2 cellular contexts compared by ENCODE assay signal in the genomic region with DNA sequence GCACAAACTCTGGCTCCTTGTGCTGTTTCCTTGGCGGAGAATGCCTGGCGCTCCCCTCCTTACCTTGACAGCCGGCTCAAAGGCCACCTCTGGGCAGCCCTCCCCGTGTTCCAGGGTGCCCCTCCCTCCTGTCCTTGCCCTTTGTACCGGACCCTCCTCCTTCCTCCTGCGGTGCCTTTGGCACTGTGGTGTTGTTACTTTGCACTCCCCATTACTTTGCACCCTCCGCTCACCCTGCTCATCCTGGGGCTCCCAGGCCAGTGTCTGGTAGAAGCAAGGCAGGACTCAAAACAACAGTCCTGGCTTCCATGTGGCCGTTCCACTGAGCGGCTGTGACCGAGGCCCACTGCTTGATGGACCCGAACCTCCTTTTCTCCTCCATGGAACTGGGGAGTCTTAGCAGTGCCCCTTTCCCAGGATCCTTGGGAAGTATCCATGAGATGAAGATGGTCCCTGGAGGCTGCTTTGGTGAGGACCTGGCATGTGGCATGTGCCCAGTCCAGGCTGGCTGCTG.
TF ChIP-seq lines count a peak whose summit lies in the region.

No MANE protein-coding gene starts in this region.

TF ChIP-seq in IMR-90, 13 proteins besides CTCF, POLR2A, EP300 and RAD21:
- TF ChIP-seq MAFK (IDR thresholded peaks at IDR 0.05; ENCODE audit: low read depth, low read length) (no peak), RFX5 (IDR thresholded peaks at IDR 0.05; ENCODE audit: low read depth, low read length) (no peak), CEBPB (IDR thresholded peaks at IDR 0.05; ENCODE audit: low read depth, low read length) (no peak), RCOR1 (IDR thresholded peaks at IDR 0.05; ENCODE audit: insufficient replicate concordance, low read length) (no peak), FOS (IDR thresholded peaks at IDR 0.05; ENCODE audit: low read depth, low read length) (no peak), NFE2L2 (IDR thresholded peaks at IDR 0.05; ENCODE audit: low read depth, low read length) (no peak), MXI1 (IDR thresholded peaks at IDR 0.05; ENCODE audit: borderline replicate concordance, low read depth, low read length) (no peak), BHLHE40 (IDR thresholded peaks at IDR 0.05; ENCODE audit: low read depth, low read length) (no peak), MAZ (IDR thresholded peaks at IDR 0.05; ENCODE audit: borderline replicate concordance, low read depth, low read length) (no peak), SMC3 (IDR thresholded peaks at IDR 0.05; ENCODE audit: low read depth, low read length) (no peak), CHD1 (IDR thresholded peaks at IDR 0.05; ENCODE audit: low read depth, low read length) (no peak)
- TF ChIP-seq, protein P1, sequence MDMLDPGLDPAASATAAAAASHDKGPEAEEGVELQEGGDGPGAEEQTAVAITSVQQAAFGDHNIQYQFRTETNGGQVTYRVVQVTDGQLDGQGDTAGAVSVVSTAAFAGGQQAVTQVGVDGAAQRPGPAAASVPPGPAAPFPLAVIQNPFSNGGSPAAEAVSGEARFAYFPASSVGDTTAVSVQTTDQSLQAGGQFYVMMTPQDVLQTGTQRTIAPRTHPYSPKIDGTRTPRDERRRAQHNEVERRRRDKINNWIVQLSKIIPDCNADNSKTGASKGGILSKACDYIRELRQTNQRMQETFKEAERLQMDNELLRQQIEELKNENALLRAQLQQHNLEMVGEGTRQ (IDR thresholded peaks at IDR 0.05; ENCODE audit: low read depth, low read length): no peak
- TF ChIP-seq, protein P2, sequence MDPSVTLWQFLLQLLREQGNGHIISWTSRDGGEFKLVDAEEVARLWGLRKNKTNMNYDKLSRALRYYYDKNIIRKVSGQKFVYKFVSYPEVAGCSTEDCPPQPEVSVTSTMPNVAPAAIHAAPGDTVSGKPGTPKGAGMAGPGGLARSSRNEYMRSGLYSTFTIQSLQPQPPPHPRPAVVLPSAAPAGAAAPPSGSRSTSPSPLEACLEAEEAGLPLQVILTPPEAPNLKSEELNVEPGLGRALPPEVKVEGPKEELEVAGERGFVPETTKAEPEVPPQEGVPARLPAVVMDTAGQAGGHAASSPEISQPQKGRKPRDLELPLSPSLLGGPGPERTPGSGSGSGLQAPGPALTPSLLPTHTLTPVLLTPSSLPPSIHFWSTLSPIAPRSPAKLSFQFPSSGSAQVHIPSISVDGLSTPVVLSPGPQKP (IDR thresholded peaks at IDR 0.05; ENCODE audit: borderline replicate concordance, low read depth, low read length): no peak

TF ChIP-seq in HepG2, 621 proteins besides CTCF, POLR2A, EP300 and RAD21 (continues in another document):
- TF ChIP-seq, protein P3, sequence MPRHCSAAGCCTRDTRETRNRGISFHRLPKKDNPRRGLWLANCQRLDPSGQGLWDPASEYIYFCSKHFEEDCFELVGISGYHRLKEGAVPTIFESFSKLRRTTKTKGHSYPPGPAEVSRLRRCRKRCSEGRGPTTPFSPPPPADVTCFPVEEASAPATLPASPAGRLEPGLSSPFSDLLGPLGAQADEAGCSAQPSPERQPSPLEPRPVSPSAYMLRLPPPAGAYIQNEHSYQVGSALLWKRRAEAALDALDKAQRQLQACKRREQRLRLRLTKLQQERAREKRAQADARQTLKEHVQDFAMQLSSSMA (CRISPR knock-in tag; IDR thresholded peaks at IDR 0.05): no peak
- TF ChIP-seq GATAD1 (CRISPR knock-in tag; IDR thresholded peaks at IDR 0.05) (0 out of 2 replicates have a peak, but pooled peaks have one; percentile 26), ZNF430 (CRISPR knock-in tag; IDR thresholded peaks at IDR 0.05) (0 out of 2 replicates have a peak, but pooled peaks have one; percentile 16), ZNF292 (CRISPR knock-in tag; IDR thresholded peaks at IDR 0.05; ENCODE audit: borderline replicate concordance, low read depth) (peak; percentile 59; the same call in 1 of the 2 replicates), ZNF337 (CRISPR knock-in tag; IDR thresholded peaks at IDR 0.05; ENCODE audit: borderline replicate concordance, low read depth) (no peak), POLR2G (IDR thresholded peaks at IDR 0.05; ENCODE audit: low read depth, low read length) (0 out of 2 replicates have a peak, but pooled peaks have one; percentile 2), MTA1 (CRISPR knock-in tag; IDR thresholded peaks at IDR 0.05; ENCODE audit: borderline replicate concordance) (peak; percentile 99), GABPB1 (CRISPR knock-in tag; IDR thresholded peaks at IDR 0.05) (peak; percentile 49; the same call in 1 of the 2 replicates), NR2F6 (IDR thresholded peaks at IDR 0.05) (0 out of 2 replicates have a peak, but pooled peaks have one; percentile 39), NR2F6 (CRISPR knock-in tag; IDR thresholded peaks at IDR 0.05) (peak; percentile 79), HHEX (CRISPR knock-in tag; IDR thresholded peaks at IDR 0.05) (peak; percentile 32; the same call in 1 of the 2 replicates), CENPT (CRISPR knock-in tag; IDR thresholded peaks at IDR 0.05; ENCODE audit: low read depth) (no peak), ZSCAN30 (CRISPR knock-in tag; IDR thresholded peaks at IDR 0.05) (no peak), TCF12 (IDR thresholded peaks at IDR 0.05) (no peak), TCF12 (CRISPR knock-in tag; IDR thresholded peaks at IDR 0.05) (peak; percentile 53; the same call in 1 of the 2 replicates), SOX13 (IDR thresholded peaks at IDR 0.05) (no peak), SOX13 (CRISPR knock-in tag; conservative IDR thresholded peaks at IDR 0.05 in 1 of 2, IDR thresholded peaks at IDR 0.05 in 1 of 2) (peak in 1 of 2 experiments; percentile 72; a peak in 2 of 4 replicates)
- TF ChIP-seq, protein P4, sequence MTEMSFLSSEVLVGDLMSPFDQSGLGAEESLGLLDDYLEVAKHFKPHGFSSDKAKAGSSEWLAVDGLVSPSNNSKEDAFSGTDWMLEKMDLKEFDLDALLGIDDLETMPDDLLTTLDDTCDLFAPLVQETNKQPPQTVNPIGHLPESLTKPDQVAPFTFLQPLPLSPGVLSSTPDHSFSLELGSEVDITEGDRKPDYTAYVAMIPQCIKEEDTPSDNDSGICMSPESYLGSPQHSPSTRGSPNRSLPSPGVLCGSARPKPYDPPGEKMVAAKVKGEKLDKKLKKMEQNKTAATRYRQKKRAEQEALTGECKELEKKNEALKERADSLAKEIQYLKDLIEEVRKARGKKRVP (CRISPR knock-in tag; IDR thresholded peaks at IDR 0.05): no peak
- TF ChIP-seq, protein P5, sequence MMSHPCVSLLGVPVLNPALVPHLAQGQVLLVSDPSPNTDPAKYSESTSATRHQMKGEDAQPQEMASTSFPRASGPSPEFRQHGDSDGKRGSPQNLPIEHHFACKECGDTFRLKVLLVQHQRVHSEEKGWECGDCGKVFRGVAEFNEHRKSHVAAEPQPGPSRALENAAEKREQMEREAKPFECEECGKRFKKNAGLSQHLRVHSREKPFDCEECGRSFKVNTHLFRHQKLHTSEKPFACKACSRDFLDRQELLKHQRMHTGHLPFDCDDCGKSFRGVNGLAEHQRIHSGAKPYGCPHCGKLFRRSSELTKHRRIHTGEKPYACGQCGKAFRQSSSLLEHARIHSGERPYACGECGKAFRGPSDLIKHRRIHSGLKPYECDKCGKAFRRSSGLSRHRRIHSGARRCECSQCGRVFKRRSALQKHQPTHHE (CRISPR knock-in tag; IDR thresholded peaks at IDR 0.05; ENCODE audit: borderline replicate concordance): no peak
- TF ChIP-seq, protein P6, sequence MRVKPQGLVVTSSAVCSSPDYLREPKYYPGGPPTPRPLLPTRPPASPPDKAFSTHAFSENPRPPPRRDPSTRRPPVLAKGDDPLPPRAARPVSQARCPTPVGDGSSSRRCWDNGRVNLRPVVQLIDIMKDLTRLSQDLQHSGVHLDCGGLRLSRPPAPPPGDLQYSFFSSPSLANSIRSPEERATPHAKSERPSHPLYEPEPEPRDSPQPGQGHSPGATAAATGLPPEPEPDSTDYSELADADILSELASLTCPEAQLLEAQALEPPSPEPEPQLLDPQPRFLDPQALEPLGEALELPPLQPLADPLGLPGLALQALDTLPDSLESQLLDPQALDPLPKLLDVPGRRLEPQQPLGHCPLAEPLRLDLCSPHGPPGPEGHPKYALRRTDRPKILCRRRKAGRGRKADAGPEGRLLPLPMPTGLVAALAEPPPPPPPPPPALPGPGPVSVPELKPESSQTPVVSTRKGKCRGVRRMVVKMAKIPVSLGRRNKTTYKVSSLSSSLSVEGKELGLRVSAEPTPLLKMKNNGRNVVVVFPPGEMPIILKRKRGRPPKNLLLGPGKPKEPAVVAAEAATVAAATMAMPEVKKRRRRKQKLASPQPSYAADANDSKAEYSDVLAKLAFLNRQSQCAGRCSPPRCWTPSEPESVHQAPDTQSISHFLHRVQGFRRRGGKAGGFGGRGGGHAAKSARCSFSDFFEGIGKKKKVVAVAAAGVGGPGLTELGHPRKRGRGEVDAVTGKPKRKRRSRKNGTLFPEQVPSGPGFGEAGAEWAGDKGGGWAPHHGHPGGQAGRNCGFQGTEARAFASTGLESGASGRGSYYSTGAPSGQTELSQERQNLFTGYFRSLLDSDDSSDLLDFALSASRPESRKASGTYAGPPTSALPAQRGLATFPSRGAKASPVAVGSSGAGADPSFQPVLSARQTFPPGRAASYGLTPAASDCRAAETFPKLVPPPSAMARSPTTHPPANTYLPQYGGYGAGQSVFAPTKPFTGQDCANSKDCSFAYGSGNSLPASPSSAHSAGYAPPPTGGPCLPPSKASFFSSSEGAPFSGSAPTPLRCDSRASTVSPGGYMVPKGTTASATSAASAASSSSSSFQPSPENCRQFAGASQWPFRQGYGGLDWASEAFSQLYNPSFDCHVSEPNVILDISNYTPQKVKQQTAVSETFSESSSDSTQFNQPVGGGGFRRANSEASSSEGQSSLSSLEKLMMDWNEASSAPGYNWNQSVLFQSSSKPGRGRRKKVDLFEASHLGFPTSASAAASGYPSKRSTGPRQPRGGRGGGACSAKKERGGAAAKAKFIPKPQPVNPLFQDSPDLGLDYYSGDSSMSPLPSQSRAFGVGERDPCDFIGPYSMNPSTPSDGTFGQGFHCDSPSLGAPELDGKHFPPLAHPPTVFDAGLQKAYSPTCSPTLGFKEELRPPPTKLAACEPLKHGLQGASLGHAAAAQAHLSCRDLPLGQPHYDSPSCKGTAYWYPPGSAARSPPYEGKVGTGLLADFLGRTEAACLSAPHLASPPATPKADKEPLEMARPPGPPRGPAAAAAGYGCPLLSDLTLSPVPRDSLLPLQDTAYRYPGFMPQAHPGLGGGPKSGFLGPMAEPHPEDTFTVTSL (CRISPR knock-in tag; IDR thresholded peaks at IDR 0.05; ENCODE audit: borderline replicate concordance): 0 out of 2 replicates have a peak, but pooled peaks have one; percentile 7
- TF ChIP-seq, protein P7, sequence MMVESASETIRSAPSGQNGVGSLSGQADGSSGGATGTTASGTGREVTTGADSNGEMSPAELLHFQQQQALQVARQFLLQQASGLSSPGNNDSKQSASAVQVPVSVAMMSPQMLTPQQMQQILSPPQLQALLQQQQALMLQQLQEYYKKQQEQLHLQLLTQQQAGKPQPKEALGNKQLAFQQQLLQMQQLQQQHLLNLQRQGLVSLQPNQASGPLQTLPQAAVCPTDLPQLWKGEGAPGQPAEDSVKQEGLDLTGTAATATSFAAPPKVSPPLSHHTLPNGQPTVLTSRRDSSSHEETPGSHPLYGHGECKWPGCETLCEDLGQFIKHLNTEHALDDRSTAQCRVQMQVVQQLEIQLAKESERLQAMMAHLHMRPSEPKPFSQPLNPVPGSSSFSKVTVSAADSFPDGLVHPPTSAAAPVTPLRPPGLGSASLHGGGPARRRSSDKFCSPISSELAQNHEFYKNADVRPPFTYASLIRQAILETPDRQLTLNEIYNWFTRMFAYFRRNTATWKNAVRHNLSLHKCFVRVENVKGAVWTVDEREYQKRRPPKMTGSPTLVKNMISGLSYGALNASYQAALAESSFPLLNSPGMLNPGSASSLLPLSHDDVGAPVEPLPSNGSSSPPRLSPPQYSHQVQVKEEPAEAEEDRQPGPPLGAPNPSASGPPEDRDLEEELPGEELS (CRISPR knock-in tag; IDR thresholded peaks at IDR 0.05): peak; percentile 59
- TF ChIP-seq, protein P8, sequence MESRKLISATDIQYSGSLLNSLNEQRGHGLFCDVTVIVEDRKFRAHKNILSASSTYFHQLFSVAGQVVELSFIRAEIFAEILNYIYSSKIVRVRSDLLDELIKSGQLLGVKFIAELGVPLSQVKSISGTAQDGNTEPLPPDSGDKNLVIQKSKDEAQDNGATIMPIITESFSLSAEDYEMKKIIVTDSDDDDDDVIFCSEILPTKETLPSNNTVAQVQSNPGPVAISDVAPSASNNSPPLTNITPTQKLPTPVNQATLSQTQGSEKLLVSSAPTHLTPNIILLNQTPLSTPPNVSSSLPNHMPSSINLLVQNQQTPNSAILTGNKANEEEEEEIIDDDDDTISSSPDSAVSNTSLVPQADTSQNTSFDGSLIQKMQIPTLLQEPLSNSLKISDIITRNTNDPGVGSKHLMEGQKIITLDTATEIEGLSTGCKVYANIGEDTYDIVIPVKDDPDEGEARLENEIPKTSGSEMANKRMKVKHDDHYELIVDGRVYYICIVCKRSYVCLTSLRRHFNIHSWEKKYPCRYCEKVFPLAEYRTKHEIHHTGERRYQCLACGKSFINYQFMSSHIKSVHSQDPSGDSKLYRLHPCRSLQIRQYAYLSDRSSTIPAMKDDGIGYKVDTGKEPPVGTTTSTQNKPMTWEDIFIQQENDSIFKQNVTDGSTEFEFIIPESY (CRISPR knock-in tag; IDR thresholded peaks at IDR 0.05): peak; percentile 93
- TF ChIP-seq, protein P9, sequence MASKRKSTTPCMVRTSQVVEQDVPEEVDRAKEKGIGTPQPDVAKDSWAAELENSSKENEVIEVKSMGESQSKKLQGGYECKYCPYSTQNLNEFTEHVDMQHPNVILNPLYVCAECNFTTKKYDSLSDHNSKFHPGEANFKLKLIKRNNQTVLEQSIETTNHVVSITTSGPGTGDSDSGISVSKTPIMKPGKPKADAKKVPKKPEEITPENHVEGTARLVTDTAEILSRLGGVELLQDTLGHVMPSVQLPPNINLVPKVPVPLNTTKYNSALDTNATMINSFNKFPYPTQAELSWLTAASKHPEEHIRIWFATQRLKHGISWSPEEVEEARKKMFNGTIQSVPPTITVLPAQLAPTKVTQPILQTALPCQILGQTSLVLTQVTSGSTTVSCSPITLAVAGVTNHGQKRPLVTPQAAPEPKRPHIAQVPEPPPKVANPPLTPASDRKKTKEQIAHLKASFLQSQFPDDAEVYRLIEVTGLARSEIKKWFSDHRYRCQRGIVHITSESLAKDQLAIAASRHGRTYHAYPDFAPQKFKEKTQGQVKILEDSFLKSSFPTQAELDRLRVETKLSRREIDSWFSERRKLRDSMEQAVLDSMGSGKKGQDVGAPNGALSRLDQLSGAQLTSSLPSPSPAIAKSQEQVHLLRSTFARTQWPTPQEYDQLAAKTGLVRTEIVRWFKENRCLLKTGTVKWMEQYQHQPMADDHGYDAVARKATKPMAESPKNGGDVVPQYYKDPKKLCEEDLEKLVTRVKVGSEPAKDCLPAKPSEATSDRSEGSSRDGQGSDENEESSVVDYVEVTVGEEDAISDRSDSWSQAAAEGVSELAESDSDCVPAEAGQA (IDR thresholded peaks at IDR 0.05; ENCODE audit: low read depth): no peak
- TF ChIP-seq, protein P9 (CRISPR knock-in tag; IDR thresholded peaks at IDR 0.05; ENCODE audit: borderline replicate concordance): no peak
